In genomic region chr2:158969162-158969716, GRCh38 we compare ENCODE assay signal across 8 cellular contexts. TPM values are rescaled to one million over a fixed set of nuclear protein-coding genes. Genes with fewer than 3 reads are reported as not detected.
A peak's percentile ranks its signal among the peaks of the same experiment; 100 is the strongest.
DNase-seq lines count a peak whose midpoint lies in the region; ATAC-seq and TF ChIP-seq lines count a peak whose summit lies in the region.

No MANE protein-coding gene starts in this region.

- no peak for TF ChIP-seq CTCF in Loucy (conservative IDR thresholded peaks at IDR 0.05; ENCODE audit: low read length)

- no peaks in the 10 kb centered on the region for H3K9me2 ChIP-seq in Loucy (replicated peaks; ENCODE audit: low read depth, low read length)

- H3K79me2 ChIP-seq in Loucy (ENCODE audit: insufficient read depth, low read length) = no peaks in the 10 kb centered on the region

- peak; percentile 9 for ATAC-seq in GM19351 (IDR thresholded peaks at IDR 0.05; ENCODE audit: unreplicated experiment)

- DNase-seq in dermis blood vessel endothelial cell = peak; percentile 43
- DNase-seq in stimulated activated naive CD4-positive, alpha-beta T cell treated with Interleukin-2 at 50 U/mL for 16 hours (lab: John Stamatoyannopoulos, UW) = no peak
- DNase-seq in OCI-M2 (lab: John Stamatoyannopoulos, UW; ENCODE audit: unreplicated experiment) = no peak
- DNase-seq in SKM-1 treated with dmso at 0.1 percent for 144 hours (lab: John Stamatoyannopoulos, UW; ENCODE audit: unreplicated experiment) = no peak
- no peak for DNase-seq in NCI-H1436 (lab: John Stamatoyannopoulos, UW)

- H3K9me3 ChIP-seq in Loucy (ENCODE audit: insufficient read depth, low read depth, low read length) = no peaks in the 10 kb centered on the region
- H3K9me3 ChIP-seq in mucosa of stomach (ENCODE audit: control insufficient read depth, low read length) = no peaks in the 10 kb centered on the region

- peak overlapping the region; percentile 93 for H3K4me2 ChIP-seq in Loucy (ENCODE audit: low read depth, low read length, poor library complexity, severe bottlenecking)

- H3K36me3 ChIP-seq in Loucy (ENCODE audit: insufficient read depth, low read length) (no peaks in the 10 kb centered on the region), mucosa of stomach (ENCODE audit: control insufficient read depth, insufficient read depth, low read length) (no peaks in the 10 kb centered on the region)

- H3K4me1 ChIP-seq in Loucy (ENCODE audit: insufficient read depth, low read length, poor library complexity, severe bottlenecking) (peaks cover 13% of the 10 kb centered on the region), mucosa of stomach (ENCODE audit: control insufficient read depth, insufficient read depth, low read length) (no peaks in the 10 kb centered on the region)

- H3K4me3 ChIP-seq in Loucy (ENCODE audit: low read length, poor library complexity, severe bottlenecking) = peak overlapping the region; percentile 77
- peak overlapping the region; percentile 78 for H3K4me3 ChIP-seq in mucosa of stomach (ENCODE audit: low read length)

- H4K20me1 ChIP-seq in Loucy (ENCODE audit: insufficient read depth, low read length, poor library complexity, severe bottlenecking) = no peaks in the 10 kb centered on the region

- peaks cover 19% of the 10 kb centered on the region for H3K27me3 ChIP-seq in Loucy (ENCODE audit: insufficient read depth, low read length, poor library complexity, severe bottlenecking)
- H3K27me3 ChIP-seq in mucosa of stomach (ENCODE audit: control insufficient read depth, insufficient read depth, low read length) = no peaks in the 10 kb centered on the region

- peak overlapping the region; percentile 95 for H2AFZ ChIP-seq in Loucy (ENCODE audit: low read length)

- peak overlapping the region; percentile 74 for H3K9ac ChIP-seq in Loucy (ENCODE audit: low read depth, low read length, poor library complexity, severe bottlenecking)
- H3K9ac ChIP-seq in mucosa of stomach (ENCODE audit: low read length) = peak overlapping the region; percentile 83

- H3F3A ChIP-seq in Loucy (ENCODE audit: low read depth) = peaks cover 11% of the 10 kb centered on the region

RNA-seq across cellular contexts. Expression of gene TANC1, which starts 0.8 kb away (rescaled TPM):
- total RNA-seq in dermis blood vessel endothelial cell = 92.6 and 99.7 TPM in 2 replicates
